18 cellular contexts compared by ENCODE assay signal in genomic region chr15:42603978-42604377, GRCh38. TPM values are rescaled to one million over a fixed set of nuclear protein-coding genes. Genes with fewer than 3 reads are reported as not detected.
DNase-seq lines count a peak whose midpoint lies in the region; ATAC-seq, FAIRE-seq and TF ChIP-seq lines count a peak whose summit lies in the region.
"Had no signal": no experiment of that assay in that cellular context is flagged by ENCODE, and none has a peak within 500 bp of the region (broad histone marks: within the 10 kb centered on the region; RNA-seq: fewer than 3 reads in every experiment).

No MANE protein-coding gene starts in this region.

- TF ChIP-seq EP300 in K562 (IDR thresholded peaks at IDR 0.05; ENCODE audit: low read length) = no peak

- no peak overlapping the region for H3K4me3 ChIP-seq in CD8-positive, alpha-beta T cell (ENCODE audit: low read depth, low read length)
- H3K4me3 ChIP-seq in SK-N-MC (no peak overlapping the region), K562 (no peak overlapping the region)
- H3K4me3 ChIP-seq: HAP-1 had no signal

- no peak overlapping the region for H3K9ac ChIP-seq in SK-N-MC (ENCODE audit: insufficient read length)
- H3K9ac ChIP-seq in K562 (ENCODE audit: insufficient read depth in 1 of 2, low read depth in 2 of 2, low read length in 2 of 2) = no peak overlapping the region

- no peak overlapping the region for H2AFZ ChIP-seq in K562 (ENCODE audit: low read depth, low read length)

- peak overlapping the region; percentile 67 for H3K27ac Mint-ChIP-seq in activated CD8-positive, alpha-beta memory T cell treated with anti-CD3 and anti-CD28 coated beads, Interleukin-2, amount 10 ng/mL, durations not matched to agents 7 days and 5 days
- peak overlapping the region; percentile 11 for H3K27ac Mint-ChIP-seq in CD8-positive, alpha-beta T cell

- H3K9me3 ChIP-seq in CD8-positive, alpha-beta T cell (ENCODE audit: low read length) = no peaks in the 10 kb centered on the region
- H3K9me3 ChIP-seq in SK-N-MC (ENCODE audit: low read depth, low read length) = no peaks in the 10 kb centered on the region
- H3K9me3 ChIP-seq in K562 (replicated peaks; ENCODE audit: control insufficient read depth, insufficient read depth, low read depth, low read length) = no peaks in the 10 kb centered on the region
- H3K9me3 ChIP-seq: HAP-1 had no signal

- no peak for TF ChIP-seq RAD21 in K562 (CRISPR knock-in tag; conservative IDR thresholded peaks at IDR 0.05 in 1 of 2, IDR thresholded peaks at IDR 0.05 in 1 of 2)

- DNase-seq in activated CD8-positive, alpha-beta memory T cell treated with anti-CD3 and anti-CD28 coated beads, Interleukin-2, amount 10 ng/mL, durations not matched to agents 7 days and 5 days = no peak
- no peak for DNase-seq in activated CD8-positive, alpha-beta memory T cell treated with anti-CD3 and anti-CD28 coated beads for 24 hours
- DNase-seq in CD8-positive, alpha-beta T cell = no peak
- no peak for DNase-seq in SK-N-MC (ENCODE audit: low read depth, low spot score)
- no peak for DNase-seq in K562 (ENCODE audit: extremely low read depth in 1 of 4, low spot score in 3 of 4)
- no peak for DNase-seq in stimulated activated CD4-positive, alpha-beta T cell treated with anti-CD3 and anti-CD28 coated beads, Interleukin-4, amount 100 ng/mL, for 4 hours
- DNase-seq in ecto neural progenitor cell (ENCODE audit: low spot score) = no peak
- DNase-seq: BE2C; MV-4-11; NCI-H1694 treated with DMSO at 0.1 percent for 48 hours; NCI-H510A; NCI-H748 treated with DMSO at 0.1 percent for 48 hours; NK-92 treated with Interleukin-12 subunit alpha and Interleukin-12 subunit beta, amount 100 ng/mL, for 24 hours; OCI-M1; Right ventricle myocardium superior had no signal

- H3K4me1 ChIP-seq in CD8-positive, alpha-beta T cell (ENCODE audit: insufficient read depth, low read length) = peaks cover 37% of the 10 kb centered on the region
- H3K4me1 ChIP-seq in K562 (replicated peaks in 1 of 2; ENCODE audit: control insufficient read depth in 2 of 2, insufficient read depth in 2 of 2, low read length in 2 of 2) = peaks cover 3 to 26% of the 10 kb centered on the region in 2 experiments; a peak in 3 of 5 replicates
- H3K4me1 ChIP-seq: HAP-1 had no signal

- no peak overlapping the region for H3K4me2 ChIP-seq in K562 (ENCODE audit: insufficient read depth, low read length)

- CTCF ChIA-PET in activated CD8-positive, alpha-beta memory T cell treated with anti-CD3 and anti-CD28 coated beads, Interleukin-2, amount 10 ng/mL, durations not matched to agents 7 days and 5 days (lab: Charles Lee) = no interaction called here
- CTCF ChIA-PET in CD8-positive, alpha-beta T cell (lab: Charles Lee) = no interaction called here
- CTCF ChIA-PET in K562 (lab: Yijun Ruan, JAX; ENCODE audit: low intra/inter-chr PET ratio) = no interaction called here

- H3K27ac ChIP-seq in CD8-positive, alpha-beta T cell (ENCODE audit: low read depth, low read length) = no peak overlapping the region
- 0 out of 2 replicates have a peak overlapping the region, but pooled peaks have one; percentile 13 for H3K27ac ChIP-seq in SK-N-MC
- no peak overlapping the region for H3K27ac ChIP-seq in K562 (ENCODE audit: extremely low read depth, low read depth, low read length)

- 72% methylated on average over 2 of the region's 2 CpGs for WGBS in K562 (ENCODE audit: insufficient coverage, low coverage, missing lambda C conversion rate)

- no peaks in the 10 kb centered on the region for H3K27me3 Mint-ChIP-seq in activated CD8-positive, alpha-beta memory T cell treated with anti-CD3 and anti-CD28 coated beads, Interleukin-2, amount 10 ng/mL, durations not matched to agents 7 days and 5 days
- no peaks in the 10 kb centered on the region for H3K27me3 Mint-ChIP-seq in CD8-positive, alpha-beta T cell (ENCODE audit: low read depth)

- no peak for TF ChIP-seq POLR2A in K562 (conservative IDR thresholded peaks at IDR 0.05)

- no peaks in the 10 kb centered on the region for H3K9me1 ChIP-seq in K562 (ENCODE audit: control insufficient read depth, insufficient read depth, low read length)

- intact Hi-C loops in CD8-positive, alpha-beta T cell (cut with DNase I, micrococcal nuclease) = loop anchor here in 1 of 2 experiments (2.0 kb wide), 1 partner anchor 55 kb away; the partner anchor contains the start of genes HAUS2 and LRRC57
- intact Hi-C loops in K562 (cut with micrococcal nuclease) = no loop called here

- no peak for TF ChIP-seq CTCF in CD8-positive, alpha-beta T cell (IDR thresholded peaks at IDR 0.05)
- TF ChIP-seq CTCF in K562 (IDR thresholded peaks at IDR 0.05 in 2 of 3, conservative IDR thresholded peaks at IDR 0.05 in 1 of 3; ENCODE audit: insufficient read depth in 2 of 3, low read depth in 1 of 3, low read length in 3 of 3) = no peak

- in situ Hi-C loops in K562 (cut with MboI) = no loop called here

- peaks cover 57% of the 10 kb centered on the region for H3K4me1 Mint-ChIP-seq in activated CD8-positive, alpha-beta memory T cell treated with anti-CD3 and anti-CD28 coated beads, Interleukin-2, amount 10 ng/mL, durations not matched to agents 7 days and 5 days
- H3K4me1 Mint-ChIP-seq in CD8-positive, alpha-beta T cell (ENCODE audit: low read depth) = peaks cover 52% of the 10 kb centered on the region

- no peaks in the 10 kb centered on the region for H3K36me3 ChIP-seq in CD8-positive, alpha-beta T cell (ENCODE audit: insufficient read depth, low read length)
- H3K36me3 ChIP-seq in SK-N-MC (ENCODE audit: insufficient read depth, low read length) = no peaks in the 10 kb centered on the region
- no peaks in the 10 kb centered on the region for H3K36me3 ChIP-seq in K562 (ENCODE audit: control insufficient read depth, insufficient read depth, low read length)

- H3K9me3 Mint-ChIP-seq in activated CD8-positive, alpha-beta memory T cell treated with anti-CD3 and anti-CD28 coated beads, Interleukin-2, amount 10 ng/mL, durations not matched to agents 7 days and 5 days (ENCODE audit: low read depth) = peaks cover 4% of the 10 kb centered on the region
- no peaks in the 10 kb centered on the region for H3K9me3 Mint-ChIP-seq in CD8-positive, alpha-beta T cell

- H3K4me3 Mint-ChIP-seq in activated CD8-positive, alpha-beta memory T cell treated with anti-CD3 and anti-CD28 coated beads, Interleukin-2, amount 10 ng/mL, durations not matched to agents 7 days and 5 days = no peak overlapping the region
- H3K4me3 Mint-ChIP-seq in CD8-positive, alpha-beta T cell = no peak overlapping the region

- H4K20me1 ChIP-seq in K562 (replicated peaks; ENCODE audit: control insufficient read depth, insufficient read depth, low read length) = no peaks in the 10 kb centered on the region

- no TSS peak for BruUV-seq in K562 (replicated peaks; lab: Mats Ljungman, UMichigan)

- POLR2A ChIA-PET in CD8-positive, alpha-beta T cell (lab: Charles Lee) = interaction anchor here (1.8 kb wide), 1 partner anchor 23 kb away, joined by 14 read pairs; no protein-coding TSS in a partner anchor
- POLR2A ChIA-PET in K562 (lab: Yijun Ruan, JAX) = interaction anchor here (0.6 to 4.1 kb wide), 4 partner anchors 9 to 77 kb away, joined by 4 to 16 read pairs (median 4); no protein-coding TSS in a partner anchor

- H3K27me3 ChIP-seq in CD8-positive, alpha-beta T cell (ENCODE audit: insufficient read depth, low read length) = no peaks in the 10 kb centered on the region
- no peaks in the 10 kb centered on the region for H3K27me3 ChIP-seq in K562 (ENCODE audit: control insufficient read depth in 2 of 2, insufficient read depth in 2 of 2, low read length in 2 of 2)
- H3K27me3 ChIP-seq: BE2C had no signal

- no peak for FAIRE-seq in K562 (lab: Jason Lieb, UNC)
- FAIRE-seq: D721Med had no signal

- H3K79me2 ChIP-seq in K562 (ENCODE audit: control insufficient read depth, insufficient read depth, low read length) = no peaks in the 10 kb centered on the region

- peaks cover 30% of the 10 kb centered on the region for H3K36me3 Mint-ChIP-seq in activated CD8-positive, alpha-beta memory T cell treated with anti-CD3 and anti-CD28 coated beads, Interleukin-2, amount 10 ng/mL, durations not matched to agents 7 days and 5 days
- peaks cover 9% of the 10 kb centered on the region for H3K36me3 Mint-ChIP-seq in CD8-positive, alpha-beta T cell

- no peak for ATAC-seq in activated CD8-positive, alpha-beta memory T cell treated with anti-CD3 and anti-CD28 coated beads, Interleukin-2, amount 10 ng/mL, durations not matched to agents 7 days and 5 days
- no peak for ATAC-seq in CD8-positive, alpha-beta T cell
- no peak for ATAC-seq in K562
- ATAC-seq in GM21825 (IDR thresholded peaks at IDR 0.05; ENCODE audit: unreplicated experiment) = no peak

RNA-seq across cellular contexts. Expression of gene STARD9, which starts 28.6 kb away (rescaled TPM):
- total RNA-seq in activated CD8-positive, alpha-beta memory T cell treated with anti-CD3 and anti-CD28 coated beads, Interleukin-2, amount 10 ng/mL, durations not matched to agents 7 days and 5 days = 10 to 100 TPM in 1 of 2 experiments, 1 to 10 TPM in 1; 9.6 to 20.8 TPM
- total RNA-seq in CD8-positive, alpha-beta T cell = 1 to 10 TPM; 8.5 to 9.0 TPM
- total RNA-seq in K562 (2011; cell fraction: chromatin; rRNA removed; ENCODE audit: low replicate concordance) = 83.3 and 91.0 TPM in 2 replicates
- 31.4 and 33.6 TPM in 2 replicates for total RNA-seq in K562 (2011; cell fraction: nucleolus; rRNA removed)
- 43.4 and 46.9 TPM in 2 replicates for total RNA-seq in K562 (2011; cell fraction: nucleoplasm; rRNA removed)
- total RNA-seq in K562 (2014; rRNA removed) (2.5 and 3.5 TPM in 2 replicates), K562 (2014; rRNA removed; fragmentation: Illumina TruSeq; extraction: Trizol) (3.7 and 3.9 TPM in 2 replicates), K562 (2015; rRNA removed; fragmentation: Illumina TruSeq; extraction: Trizol) (3.0 and 3.7 TPM in 2 replicates), K562 (2021) (3.9 and 6.0 TPM in 2 replicates)
- polyA plus RNA-seq in K562 (2011; rRNA removed) (3.9 and 5.0 TPM in 2 replicates), K562 (2014; fragmentation: Illumina TruSeq; extraction: Trizol) (3.7 and 3.8 TPM in 2 replicates), K562 (2014; fragmentation: Nextera tagmentation; extraction: Ambion mirVana) (under 1 TPM; 0.45 to 0.71 TPM), K562 (2014; rRNA removed) (3.6 and 4.8 TPM in 2 replicates)
- polyA plus RNA-seq in K562 (2011; cell fraction: cytosol; rRNA removed) = 2.4 and 2.6 TPM in 2 replicates
- 22.8 and 29.8 TPM in 2 replicates for polyA plus RNA-seq in K562 (2011; cell fraction: nucleus; rRNA removed)
- polyA plus RNA-seq in K562 (2012) = 1.8 and 4.2 TPM in 2 replicates
- polyA minus RNA-seq in K562 (2011; rRNA and poly(A)+ RNA removed) = 7.9 and 8.6 TPM in 2 replicates
- 2.5 TPM in 2 replicates for polyA minus RNA-seq in K562 (2011; cell fraction: cytosol; rRNA and poly(A)+ RNA removed)
- 11.8 and 15.1 TPM in 2 replicates for polyA minus RNA-seq in K562 (2011; cell fraction: nucleus; rRNA and poly(A)+ RNA removed)

RNA-seq across cellular contexts. Expression of gene HAUS2, which starts 55.3 kb away (rescaled TPM):
- total RNA-seq in activated CD8-positive, alpha-beta memory T cell treated with anti-CD3 and anti-CD28 coated beads, Interleukin-2, amount 10 ng/mL, durations not matched to agents 7 days and 5 days = 10 to 100 TPM; 35.5 to 35.6 TPM
- 10 to 100 TPM; 33.1 to 39.1 TPM for total RNA-seq in CD8-positive, alpha-beta T cell
- 17.7 and 33.3 TPM in 2 replicates for total RNA-seq in K562 (2011; cell fraction: chromatin; rRNA removed; ENCODE audit: low replicate concordance)
- 12.5 and 13.2 TPM in 2 replicates for total RNA-seq in K562 (2011; cell fraction: nucleolus; rRNA removed)
- total RNA-seq in K562 (2011; cell fraction: nucleoplasm; rRNA removed) = 19.1 and 35.8 TPM in 2 replicates
- total RNA-seq in K562 (2014; rRNA removed) = 30.6 and 37.0 TPM in 2 replicates
- total RNA-seq in K562 (2014; rRNA removed; fragmentation: Illumina TruSeq; extraction: Trizol) = 58.6 and 67.7 TPM in 2 replicates
- total RNA-seq in K562 (2015; rRNA removed; fragmentation: Illumina TruSeq; extraction: Trizol) = 48.8 and 54.1 TPM in 2 replicates
- total RNA-seq in K562 (2021) = 43.3 and 48.9 TPM in 2 replicates
- 43.3 and 64.9 TPM in 2 replicates for polyA plus RNA-seq in K562 (2011; rRNA removed)
- polyA plus RNA-seq in K562 (2011; cell fraction: cytosol; rRNA removed) = 14.2 and 23.3 TPM in 2 replicates
- 8.9 and 9.2 TPM in 2 replicates for polyA plus RNA-seq in K562 (2011; cell fraction: nucleus; rRNA removed)
- polyA plus RNA-seq in K562 (2012) = 25.3 and 44.8 TPM in 2 replicates
- 49.7 and 60.8 TPM in 2 replicates for polyA plus RNA-seq in K562 (2014; fragmentation: Illumina TruSeq; extraction: Trizol)
- 10 to 100 TPM; 51.6 to 57.8 TPM for polyA plus RNA-seq in K562 (2014; fragmentation: Nextera tagmentation; extraction: Ambion mirVana)
- 42.8 and 47.7 TPM in 2 replicates for polyA plus RNA-seq in K562 (2014; rRNA removed)
- 36.0 and 41.6 TPM in 2 replicates for polyA minus RNA-seq in K562 (2011; rRNA and poly(A)+ RNA removed)
- 9.2 and 21.6 TPM in 2 replicates for polyA minus RNA-seq in K562 (2011; cell fraction: cytosol; rRNA and poly(A)+ RNA removed)
- polyA minus RNA-seq in K562 (2011; cell fraction: nucleus; rRNA and poly(A)+ RNA removed) = 5.8 and 8.3 TPM in 2 replicates

RNA-seq across cellular contexts. Expression of gene LRRC57, which starts 55.4 kb away (rescaled TPM):
- total RNA-seq in activated CD8-positive, alpha-beta memory T cell treated with anti-CD3 and anti-CD28 coated beads, Interleukin-2, amount 10 ng/mL, durations not matched to agents 7 days and 5 days = 10 to 100 TPM; 22.9 to 25.2 TPM
- 10 to 100 TPM; 30.0 to 31.1 TPM for total RNA-seq in CD8-positive, alpha-beta T cell
- 13.6 and 19.2 TPM in 2 replicates for total RNA-seq in K562 (2011; cell fraction: chromatin; rRNA removed; ENCODE audit: low replicate concordance)
- total RNA-seq in K562 (2011; cell fraction: nucleolus; rRNA removed) = 6.5 and 6.7 TPM in 2 replicates
- 13.9 and 23.0 TPM in 2 replicates for total RNA-seq in K562 (2011; cell fraction: nucleoplasm; rRNA removed)
- total RNA-seq in K562 (2014; rRNA removed) = 7.9 and 9.8 TPM in 2 replicates
- 19.1 and 19.7 TPM in 2 replicates for total RNA-seq in K562 (2014; rRNA removed; fragmentation: Illumina TruSeq; extraction: Trizol)
- total RNA-seq in K562 (2015; rRNA removed; fragmentation: Illumina TruSeq; extraction: Trizol) = 15.4 and 16.1 TPM in 2 replicates
- total RNA-seq in K562 (2021) = 18.9 and 20.4 TPM in 2 replicates
- 14.0 and 14.8 TPM in 2 replicates for polyA plus RNA-seq in K562 (2011; rRNA removed)
- polyA plus RNA-seq in K562 (2011; cell fraction: cytosol; rRNA removed) = 9.5 and 14.7 TPM in 2 replicates
- 6.4 and 7.7 TPM in 2 replicates for polyA plus RNA-seq in K562 (2011; cell fraction: nucleus; rRNA removed)
- 10.3 and 17.1 TPM in 2 replicates for polyA plus RNA-seq in K562 (2012)
- 17.0 and 17.9 TPM in 2 replicates for polyA plus RNA-seq in K562 (2014; fragmentation: Illumina TruSeq; extraction: Trizol)
- polyA plus RNA-seq in K562 (2014; fragmentation: Nextera tagmentation; extraction: Ambion mirVana) = 1 to 10 TPM; 3.9 to 7.2 TPM
- 9.5 and 10.8 TPM in 2 replicates for polyA plus RNA-seq in K562 (2014; rRNA removed)
- 17.0 and 25.0 TPM in 2 replicates for polyA minus RNA-seq in K562 (2011; rRNA and poly(A)+ RNA removed)
- 5.6 and 7.8 TPM in 2 replicates for polyA minus RNA-seq in K562 (2011; cell fraction: cytosol; rRNA and poly(A)+ RNA removed)
- polyA minus RNA-seq in K562 (2011; cell fraction: nucleus; rRNA and poly(A)+ RNA removed) = 4.4 and 7.0 TPM in 2 replicates
